8 cellular contexts compared by ENCODE assay signal in genomic region chr12:12560587-12561304, GRCh38. TPM values are rescaled to one million over a fixed set of nuclear protein-coding genes. Genes with fewer than 3 reads are reported as not detected.
DNase-seq lines count a peak whose midpoint lies in the region; ATAC-seq, FAIRE-seq and TF ChIP-seq lines count a peak whose summit lies in the region.

No MANE protein-coding gene starts in this region.

- H3K4me3 ChIP-seq in MM.1S (ENCODE audit: low read length) (peak overlapping the region; percentile 98), mammary epithelial cell (replicated peaks in 1 of 3; ENCODE audit: insufficient read depth in 1 of 3, low read depth in 2 of 3, low read length in 3 of 3) (peak overlapping the region; percentile 74 to 87 (median 81)), kidney (ENCODE audit: low read length in 2 of 2) (peak overlapping the region; percentile 76 to 85)

- H3K9me3 ChIP-seq in MM.1S (replicated peaks; ENCODE audit: insufficient read depth, low read length), result no peaks in the 10 kb centered on the region
- no peaks in the 10 kb centered on the region for H3K9me3 ChIP-seq in mammary epithelial cell (replicated peaks; ENCODE audit: insufficient read depth, low read length)
- no peaks in the 10 kb centered on the region for H3K9me3 ChIP-seq in kidney (ENCODE audit: control insufficient read depth in 1 of 2, low read length in 2 of 2)

- H3K4me2 ChIP-seq in MM.1S (ENCODE audit: low read depth, low read length) (peak overlapping the region; percentile 88), mammary epithelial cell (ENCODE audit: insufficient read depth, low read depth, low read length) (peak overlapping the region; percentile 91)

- H3K79me2 ChIP-seq in MM.1S (ENCODE audit: low read length), result peaks cover 47% of the 10 kb centered on the region
- peaks cover 19% of the 10 kb centered on the region for H3K79me2 ChIP-seq in mammary epithelial cell (ENCODE audit: insufficient read depth, low read length)

- peaks cover 18% of the 10 kb centered on the region for H3F3A ChIP-seq in MM.1S (ENCODE audit: insufficient read depth, low read length)

- peak; percentile 42 for DNase-seq in NCI-H1436 (lab: John Stamatoyannopoulos, UW)
- no peak for DNase-seq in NCI-H1436 treated with DMSO at 0.1 percent for 48 hours (lab: John Stamatoyannopoulos, UW)
- DNase-seq in MM.1S, result peak; percentile 53
- DNase-seq in T-helper 9 cell, result peak; percentile 44
- peak; percentile 89 for DNase-seq in mammary epithelial cell
- no peak for DNase-seq in kidney
- peak; percentile 50 for DNase-seq in stimulated activated CD4-positive, alpha-beta T cell treated with anti-CD3 and anti-CD28 coated beads, Interleukin-1b, Interleukin-23, amount 100 ng/mL, for 48 hours

- intact Hi-C loops in mammary epithelial cell (cut with micrococcal nuclease), result loop anchor here (5.0 kb wide), 2 partner anchors 133 to 478 kb away; no protein-coding TSS in a partner anchor
- intact Hi-C loops in kidney (cut with DNase I), result loop anchor here (10.0 kb wide), 1 partner anchor 186 kb away; no protein-coding TSS in a partner anchor

- CTCF ChIA-PET in mammary epithelial cell (lab: Charles Lee; ENCODE audit: low non-redundant PET), result no interaction called here

- dilution Hi-C loops in mammary epithelial cell (cut with HindIII; ENCODE audit: low sequenced_read_pairs), result no loop called here

- peak overlapping the region; percentile 85 for H3K27ac ChIP-seq in MM.1S (ENCODE audit: low read length)
- H3K27ac ChIP-seq in mammary epithelial cell (ENCODE audit: insufficient read depth, low read depth, low read length), result peak overlapping the region; percentile 96
- H3K27ac ChIP-seq in kidney (ENCODE audit: low read depth in 2 of 2, low read length in 2 of 2), result peak overlapping the region; percentile 95 to 97

- no peak for FAIRE-seq in kidney (lab: Jason Lieb, UNC)

- WGBS in mammary epithelial cell (ENCODE audit: low coverage, missing lambda C conversion rate), result 8% methylated on average over 9 of the region's 9 CpGs

- TF ChIP-seq CTCF in MM.1S (IDR thresholded peaks at IDR 0.05; ENCODE audit: low read length) (no peak), mammary epithelial cell (conservative IDR thresholded peaks at IDR 0.05 in 1 of 2, IDR thresholded peaks at IDR 0.05 in 1 of 2; ENCODE audit: extremely low read depth in 1 of 2, insufficient read depth in 1 of 2, low read depth in 1 of 2, low read length in 2 of 2) (no peak), kidney (IDR thresholded peaks at IDR 0.05; ENCODE audit: borderline replicate concordance, extremely low read depth, insufficient read depth) (no peak)

- in situ Hi-C loops in mammary epithelial cell (cut with MboI; ENCODE audit: low sequenced_read_pairs in 2 of 2), result loop anchor here (25.0 kb wide), 1 partner anchor 173 kb away; no protein-coding TSS in a partner anchor

- H4K20me1 ChIP-seq in MM.1S (ENCODE audit: insufficient read depth, low read length), result no peaks in the 10 kb centered on the region
- no peaks in the 10 kb centered on the region for H4K20me1 ChIP-seq in mammary epithelial cell (ENCODE audit: insufficient read depth, low read length)

- no peaks in the 10 kb centered on the region for H3K9me2 ChIP-seq in MM.1S (replicated peaks; ENCODE audit: insufficient read depth, low read length)

- BruUV-seq in mammary epithelial cell (replicated peaks; lab: Mats Ljungman, UMichigan), result TSS peak; percentile 61

- peaks cover 11% of the 10 kb centered on the region for H3K4me1 ChIP-seq in MM.1S (ENCODE audit: low read length)
- peaks cover 20% of the 10 kb centered on the region for H3K4me1 ChIP-seq in mammary epithelial cell (ENCODE audit: insufficient read depth, low read length)
- peaks cover 0 to 21% of the 10 kb centered on the region in 2 donors for H3K4me1 ChIP-seq in kidney (ENCODE audit: control insufficient read depth in 1 of 2, insufficient read depth in 1 of 2, low read depth in 1 of 2, low read length in 2 of 2)

- no peak for ATAC-seq in GM21515 (IDR thresholded peaks at IDR 0.05; ENCODE audit: unreplicated experiment)

- H2AFZ ChIP-seq in MM.1S (ENCODE audit: low read length) (peak overlapping the region; percentile 42), mammary epithelial cell (ENCODE audit: low read depth, low read length) (peak overlapping the region; percentile 93)

- H3K9ac ChIP-seq in MM.1S (ENCODE audit: low read length) (peak overlapping the region; percentile 93), mammary epithelial cell (ENCODE audit: insufficient read depth, low read length) (peak overlapping the region; percentile 97), kidney (ENCODE audit: low read length in 2 of 2) (peak overlapping the region; percentile 92 to 97)

- no peaks in the 10 kb centered on the region for H3K27me3 ChIP-seq in MM.1S (replicated peaks; ENCODE audit: insufficient read depth, low read length)
- no peaks in the 10 kb centered on the region for H3K27me3 ChIP-seq in mammary epithelial cell (ENCODE audit: insufficient read depth, low read length)

- H3K36me3 ChIP-seq in MM.1S (replicated peaks; ENCODE audit: insufficient read depth, low read length) (no peaks in the 10 kb centered on the region), mammary epithelial cell (ENCODE audit: insufficient read depth, low read length) (no peaks in the 10 kb centered on the region), kidney (ENCODE audit: control insufficient read depth in 1 of 2, insufficient read depth in 2 of 2, low read length in 2 of 2) (no peaks in the 10 kb centered on the region)

RNA-seq across cellular contexts. Expression of gene DUSP16, which starts 1.9 kb away (rescaled TPM):
- total RNA-seq in mammary epithelial cell (10 to 100 TPM; 11.2 to 16.4 TPM), kidney (27.4 TPM)
- polyA plus RNA-seq in mammary epithelial cell (4.3 TPM), kidney (ENCODE audit: insufficient read depth, low read depth, low replicate concordance) (6.6 TPM)
- polyA minus RNA-seq in mammary epithelial cell, result 9.0 TPM

RNA-seq across cellular contexts. Expression of gene CREBL2, which starts 50.9 kb away (rescaled TPM):
- total RNA-seq in mammary epithelial cell (10 to 100 TPM; 18.1 to 40.2 TPM), kidney (38.6 TPM)
- polyA plus RNA-seq in mammary epithelial cell (9.1 TPM), kidney (ENCODE audit: insufficient read depth, low read depth, low replicate concordance) (35.8 TPM)
- polyA minus RNA-seq in mammary epithelial cell, result 7.5 TPM

Comparison
In these comparisons a context has a peak if more than half of its experiments do, and no peak if none do; other contexts are left out.
1. DNase-seq: peak in NCI-H1436 (single experiment), MM.1S (single experiment), T-helper 9 cell (single experiment), mammary epithelial cell (single experiment) and stimulated activated CD4-positive, alpha-beta T cell treated with anti-CD3 and anti-CD28 coated beads, Interleukin-1b, Interleukin-23, amount 100 ng/mL, for 48 hours (single experiment); none in NCI-H1436 treated with DMSO at 0.1 percent for 48 hours (single experiment) and kidney (single experiment).
2. Peak in every context shown above with its lines, with median percentiles within 50 percentile points of each other: H3K27ac ChIP-seq, H3K4me3 ChIP-seq and H3K9ac ChIP-seq.